ENCODE assay signal across 22 cellular contexts in genomic region chr7:91692800-91693199, GRCh38.
A peak's percentile ranks its signal among the peaks of the same experiment; 100 is the strongest.
DNase-seq lines count a peak whose midpoint lies in the region; ATAC-seq and TF ChIP-seq lines count a peak whose summit lies in the region.
"Had no signal": no experiment of that assay in that cellular context is flagged by ENCODE, and none has a peak within 500 bp of the region (broad histone marks: within the 10 kb centered on the region; RNA-seq: fewer than 3 reads in every experiment).

No MANE protein-coding gene starts in this region.

- H3K4me3 ChIP-seq in HAP-1 = no peak overlapping the region
- no peak overlapping the region for H3K4me3 ChIP-seq in fibroblast of pulmonary artery (replicated peaks; ENCODE audit: low read depth, low read length)
- H3K4me3 ChIP-seq: colonic mucosa, right lobe of liver, thoracic aorta had no signal

- peak; percentile 66 for ATAC-seq in omental fat pad (ENCODE audit: low FRiP score)
- ATAC-seq in GM19351 (IDR thresholded peaks at IDR 0.05; ENCODE audit: unreplicated experiment) = no peak
- no peak for ATAC-seq in GM19035 (IDR thresholded peaks at IDR 0.05; ENCODE audit: unreplicated experiment)
- ATAC-seq: CD8-positive, alpha-beta T cell; right lobe of liver; stimulated activated effector memory CD8-positive, alpha-beta T cell treated with anti-CD3 and anti-CD28 coated beads, Interleukin-12 subunit alpha, Interleukin-12 subunit beta, amount 100 ng/mL, for 72 hours; T-helper 17 cell had no signal

- TF ChIP-seq CTCF in fibroblast of pulmonary artery (IDR thresholded peaks at IDR 0.05; ENCODE audit: low read length, missing control alignments) (no peak), omental fat pad (IDR thresholded peaks at IDR 0.05) (no peak)

- peak; percentile 29 to 66 for DNase-seq in HAP-1 (ENCODE audit: low spot score in 2 of 2)
- peak; percentile 43 for DNase-seq in cerebellar cortex (ENCODE audit: low spot score)
- DNase-seq in fibroblast of pulmonary artery (ENCODE audit: low read depth) = peak; percentile 51
- DNase-seq in omental fat pad (ENCODE audit: low spot score) = no peak
- no peak for DNase-seq in activated CD4-positive, alpha-beta T cell treated with anti-CD3 and anti-CD28 coated beads for 48 hours
- no peak for DNase-seq in DMS153 (lab: John Stamatoyannopoulos, UW)
- DNase-seq: activated CD4-positive, alpha-beta T cell treated with anti-CD3 and anti-CD28 coated beads, Interleukin-2, amount 50 U/mL, for 48 hours; activated gamma-delta T cell; anterior cingulate cortex; CD8-positive, alpha-beta T cell; colonic mucosa; head of caudate nucleus; NCI-H1105 treated with DMSO at 0.1 percent for 48 hours; NCI-H2107; NCI-H526 treated with DMSO at 0.1 percent for 48 hours; right lobe of liver; SHP77; T-helper 17 cell had no signal

- in situ Hi-C loops in HAP-1 (cut with MboI; ENCODE audit: low sequenced_read_pairs) = no loop called here

- no peaks in the 10 kb centered on the region for H3K36me3 ChIP-seq in HAP-1 (replicated peaks)
- H3K36me3 ChIP-seq: colonic mucosa, right lobe of liver, thoracic aorta had no signal

- H3K27me3 ChIP-seq in HAP-1 (ENCODE audit: low read depth) = no peaks in the 10 kb centered on the region
- H3K27me3 ChIP-seq: colonic mucosa, right lobe of liver had no signal

- peaks cover 10% of the 10 kb centered on the region for H3K4me1 ChIP-seq in HAP-1
- H3K4me1 ChIP-seq: colonic mucosa, right lobe of liver had no signal

- H3K9me3 ChIP-seq in HAP-1 = no peaks in the 10 kb centered on the region
- H3K9me3 ChIP-seq: colonic mucosa, right lobe of liver, thoracic aorta had no signal

Comparison
In these comparisons a context has a peak if more than half of its experiments do, and no peak if none do; other contexts are left out.
1. DNase-seq: peak in HAP-1 (2 of 2), cerebellar cortex (single experiment) and fibroblast of pulmonary artery (single experiment); none in omental fat pad (single experiment), activated CD4-positive, alpha-beta T cell treated with anti-CD3 and anti-CD28 coated beads for 48 hours (single experiment) and DMS153 (single experiment).